ENCODE assay signal across 1 cellular context in genomic region chr12:124686001-124686884, GRCh38.
A peak's percentile ranks its signal among the peaks of the same experiment; 100 is the strongest.
TF ChIP-seq lines count a peak whose summit lies in the region.

No MANE protein-coding gene starts in this region.

TF ChIP-seq in K562, 482 proteins besides CTCF, POLR2A, EP300 and RAD21 (continued from another document and continues in another):
- TF ChIP-seq CHD7 (IDR thresholded peaks at IDR 0.05; ENCODE audit: low read depth, low read length) (no peak), ZBTB43 (CRISPR knock-in tag; IDR thresholded peaks at IDR 0.05) (no peak), MBD2 (IDR thresholded peaks at IDR 0.05; ENCODE audit: borderline replicate concordance, low read depth) (no peak), ELK3 (CRISPR knock-in tag; IDR thresholded peaks at IDR 0.05) (no peak), USF2 (CRISPR knock-in tag; IDR thresholded peaks at IDR 0.05) (peak; percentile 75), BDP1 (IDR thresholded peaks at IDR 0.05; ENCODE audit: insufficient read depth, insufficient read length) (no peak), BRD9 (IDR thresholded peaks at IDR 0.05; ENCODE audit: low read depth, partially characterized antibody) (no peak), GTF2A2 (tag; IDR thresholded peaks at IDR 0.05) (no peak), BCOR (IDR thresholded peaks at IDR 0.05) (peak; percentile 70), ARHGAP35 (IDR thresholded peaks at IDR 0.05; ENCODE audit: partially characterized antibody) (no peak), TFE3 (CRISPR knock-in tag; IDR thresholded peaks at IDR 0.05) (peak; percentile 89), MLX (CRISPR knock-in tag; conservative IDR thresholded peaks at IDR 0.05) (no peak), FOXJ3 (CRISPR knock-in tag; IDR thresholded peaks at IDR 0.05) (no peak), ZNF311 (CRISPR knock-in tag; IDR thresholded peaks at IDR 0.05) (no peak), ZNF584 (CRISPR knock-in tag; IDR thresholded peaks at IDR 0.05; ENCODE audit: low read depth) (no peak), NFIX (CRISPR knock-in tag; IDR thresholded peaks at IDR 0.05; ENCODE audit: low read depth) (no peak), IRF1 (CRISPR knock-in tag; IDR thresholded peaks at IDR 0.05; ENCODE audit: borderline replicate concordance) (no peak), FOXM1 (IDR thresholded peaks at IDR 0.05; ENCODE audit: low read depth) (no peak), FOXM1 (CRISPR knock-in tag; IDR thresholded peaks at IDR 0.05; ENCODE audit: low read depth) (no peak), SIX5 (IDR thresholded peaks at IDR 0.05; ENCODE audit: borderline replicate concordance in 1 of 2, insufficient read depth in 1 of 2, low read depth in 1 of 2, low read length in 2 of 2) (no peak), MEF2D (tag; conservative IDR thresholded peaks at IDR 0.05; ENCODE audit: low read depth) (no peak), STAT6 (CRISPR knock-in tag; IDR thresholded peaks at IDR 0.05) (no peak), ZNF445 (CRISPR knock-in tag; IDR thresholded peaks at IDR 0.05; ENCODE audit: low read depth) (no peak), MAFF (IDR thresholded peaks at IDR 0.05; ENCODE audit: low read length) (no peak), SMAD1 (IDR thresholded peaks at IDR 0.05; ENCODE audit: low read depth, low read length, partially characterized antibody) (no peak), ZNF668 (CRISPR knock-in tag; IDR thresholded peaks at IDR 0.05) (no peak), LARP7 (IDR thresholded peaks at IDR 0.05) (no peak), THRAP3 (IDR thresholded peaks at IDR 0.05; ENCODE audit: borderline replicate concordance) (no peak), NFYB (IDR thresholded peaks at IDR 0.05; ENCODE audit: extremely low read depth, insufficient read length) (peak; percentile 72), ZBTB9 (CRISPR knock-in tag; IDR thresholded peaks at IDR 0.05) (no peak), ZNF644 (tag; IDR thresholded peaks at IDR 0.05; ENCODE audit: low read depth) (no peak), STAG1 (CRISPR knock-in tag; IDR thresholded peaks at IDR 0.05; ENCODE audit: borderline replicate concordance) (no peak), SMAD4 (CRISPR knock-in tag; conservative IDR thresholded peaks at IDR 0.05) (no peak), ZFP36 (IDR thresholded peaks at IDR 0.05; ENCODE audit: low read depth, low read length, partially characterized antibody) (peak; percentile 77), FIP1L1 (IDR thresholded peaks at IDR 0.05; ENCODE audit: low read depth, low read length, poor library complexity, severe bottlenecking) (no peak), FOSL1 (tag; conservative IDR thresholded peaks at IDR 0.05) (peak; percentile 60; the same call in 1 of the 2 replicates), PYGO2 (tag; IDR thresholded peaks at IDR 0.05) (no peak), NCOA1 (IDR thresholded peaks at IDR 0.05; ENCODE audit: low read depth) (no peak), E2F4 (CRISPR knock-in tag; IDR thresholded peaks at IDR 0.05; ENCODE audit: low read depth) (no peak)
